7 cellular contexts compared by ENCODE assay signal in genomic region chr15:25451501-25451900, GRCh38.
"Had no signal": no experiment of that assay in that cellular context is flagged by ENCODE, and none has a peak within 500 bp of the region (broad histone marks: within the 10 kb centered on the region; RNA-seq: fewer than 3 reads in every experiment).

No MANE protein-coding gene starts in this region.

- DNase-seq: GDM1, GF-D8 had no signal

- H3K4me3 ChIP-seq: GM12878 had no signal

- ATAC-seq: GM12878 had no signal

- FAIRE-seq: GM12878, GM12891, GM12892, GM18507, GM19239 had no signal
